ENCODE assay signal across 1 cellular context in genomic region chr17:46002311-46002972, GRCh38.
TF ChIP-seq lines count a peak whose summit lies in the region.

No MANE protein-coding gene starts in this region.

TF ChIP-seq in SK-N-SH, 30 proteins besides CTCF, POLR2A, EP300 and RAD21 (continued from another document):
- no peak for TF ChIP-seq PBX3 (IDR thresholded peaks at IDR 0.05)
- TF ChIP-seq REST (IDR thresholded peaks at IDR 0.05; ENCODE audit: low read depth, low read length): no peak
- no peak for TF ChIP-seq TAF1 (IDR thresholded peaks at IDR 0.05; ENCODE audit: borderline replicate concordance, low read depth, low read length)
- TF ChIP-seq RFX5 (IDR thresholded peaks at IDR 0.05; ENCODE audit: low read length): 0 out of 2 replicates have a peak, but pooled peaks have one; percentile 33
- no peak for TF ChIP-seq POLR2AphosphoS5 (IDR thresholded peaks at IDR 0.05; ENCODE audit: low read depth, low read length)
- no peak for TF ChIP-seq USF1 (IDR thresholded peaks at IDR 0.05; ENCODE audit: borderline replicate concordance, low read depth)
- TF ChIP-seq, protein P1, sequence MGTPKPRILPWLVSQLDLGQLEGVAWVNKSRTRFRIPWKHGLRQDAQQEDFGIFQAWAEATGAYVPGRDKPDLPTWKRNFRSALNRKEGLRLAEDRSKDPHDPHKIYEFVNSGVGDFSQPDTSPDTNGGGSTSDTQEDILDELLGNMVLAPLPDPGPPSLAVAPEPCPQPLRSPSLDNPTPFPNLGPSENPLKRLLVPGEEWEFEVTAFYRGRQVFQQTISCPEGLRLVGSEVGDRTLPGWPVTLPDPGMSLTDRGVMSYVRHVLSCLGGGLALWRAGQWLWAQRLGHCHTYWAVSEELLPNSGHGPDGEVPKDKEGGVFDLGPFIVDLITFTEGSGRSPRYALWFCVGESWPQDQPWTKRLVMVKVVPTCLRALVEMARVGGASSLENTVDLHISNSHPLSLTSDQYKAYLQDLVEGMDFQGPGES (IDR thresholded peaks at IDR 0.05; ENCODE audit: low read depth, low read length): no peak
- TF ChIP-seq CHD2 (IDR thresholded peaks at IDR 0.05; ENCODE audit: low read length, partially characterized antibody): peak; percentile 17
- TF ChIP-seq NRF1 (IDR thresholded peaks at IDR 0.05; ENCODE audit: low read depth, low read length): no peak
- no peak for TF ChIP-seq JUND (IDR thresholded peaks at IDR 0.05)
- TF ChIP-seq, protein P2, sequence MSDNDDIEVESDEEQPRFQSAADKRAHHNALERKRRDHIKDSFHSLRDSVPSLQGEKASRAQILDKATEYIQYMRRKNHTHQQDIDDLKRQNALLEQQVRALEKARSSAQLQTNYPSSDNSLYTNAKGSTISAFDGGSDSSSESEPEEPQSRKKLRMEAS (IDR thresholded peaks at IDR 0.05; ENCODE audit: low read depth): no peak
- TF ChIP-seq YY1 (IDR thresholded peaks at IDR 0.05; ENCODE audit: low read depth): no peak
- TF ChIP-seq TCF12 (IDR thresholded peaks at IDR 0.05): no peak
- no peak for TF ChIP-seq MEF2A (IDR thresholded peaks at IDR 0.05; ENCODE audit: borderline replicate concordance, low read depth)
- TF ChIP-seq SMC3 (IDR thresholded peaks at IDR 0.05; ENCODE audit: low read depth, low read length): peak; percentile 89
- no peak for TF ChIP-seq EZH2phosphoT487 (IDR thresholded peaks at IDR 0.05; ENCODE audit: borderline replicate concordance, low read depth)
- TF ChIP-seq, protein P3, sequence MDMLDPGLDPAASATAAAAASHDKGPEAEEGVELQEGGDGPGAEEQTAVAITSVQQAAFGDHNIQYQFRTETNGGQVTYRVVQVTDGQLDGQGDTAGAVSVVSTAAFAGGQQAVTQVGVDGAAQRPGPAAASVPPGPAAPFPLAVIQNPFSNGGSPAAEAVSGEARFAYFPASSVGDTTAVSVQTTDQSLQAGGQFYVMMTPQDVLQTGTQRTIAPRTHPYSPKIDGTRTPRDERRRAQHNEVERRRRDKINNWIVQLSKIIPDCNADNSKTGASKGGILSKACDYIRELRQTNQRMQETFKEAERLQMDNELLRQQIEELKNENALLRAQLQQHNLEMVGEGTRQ (IDR thresholded peaks at IDR 0.05; ENCODE audit: borderline replicate concordance, low read depth, low read length): no peak
- TF ChIP-seq GATA2 (CRISPR knock-in tag; IDR thresholded peaks at IDR 0.05): no peak
